Comparison of ENCODE assay signal across 22 cellular contexts in genomic region chr15:96735621-96736020, GRCh38.
"Had no signal": no experiment of that assay in that cellular context is flagged by ENCODE, and none has a peak within 500 bp of the region (broad histone marks: within the 10 kb centered on the region; RNA-seq: fewer than 3 reads in every experiment).

No MANE protein-coding gene starts in this region.

- ATAC-seq: activated CD4-positive, alpha-beta T cell treated with anti-CD3 and anti-CD28 coated beads for 36 hours had no signal

- DNase-seq: activated CD4-positive, alpha-beta memory T cell treated with anti-CD3 and anti-CD28 coated beads, Interleukin-2, amount 10 ng/mL, durations not matched to agents 7 days and 5 days; activated CD4-positive, alpha-beta T cell treated with anti-CD3 and anti-CD28 coated beads for 36 hours; activated CD4-positive, alpha-beta T cell treated with anti-CD3 and anti-CD28 coated beads, Interleukin-2, amount 50 U/mL, for 1 hour; activated naive CD4-positive, alpha-beta T cell treated with anti-CD3 and anti-CD28 coated beads, Interleukin-2, amount 50 U/mL, for 16 hours; activated T-cell treated with anti-CD3 and anti-CD28 coated beads for 4 hours; aorta; caudate nucleus; colonic mucosa; MG63; NCI-H1092 treated with DMSO at 0.1 percent for 48 hours; NCI-H1694; NCI-H2029 treated with DMSO at 0.1 percent for 48 hours; NCI-H446; NCI-H524; NCI-H774; NK-92 treated with Interleukin-12 subunit alpha and Interleukin-12 subunit beta, amount 100 ng/mL, for 24 hours; Peyer's patch; Right ventricle myocardium superior; SJCRH30; SK-N-SH; T-helper 1 cell; WERI-Rb-1 had no signal

- H3K27ac Mint-ChIP-seq: activated CD4-positive, alpha-beta memory T cell treated with anti-CD3 and anti-CD28 coated beads, Interleukin-2, amount 10 ng/mL, durations not matched to agents 7 days and 5 days; activated CD4-positive, alpha-beta T cell treated with anti-CD3 and anti-CD28 coated beads for 36 hours had no signal
